Comparison of ENCODE assay signal across 26 cellular contexts in the genomic region with DNA sequence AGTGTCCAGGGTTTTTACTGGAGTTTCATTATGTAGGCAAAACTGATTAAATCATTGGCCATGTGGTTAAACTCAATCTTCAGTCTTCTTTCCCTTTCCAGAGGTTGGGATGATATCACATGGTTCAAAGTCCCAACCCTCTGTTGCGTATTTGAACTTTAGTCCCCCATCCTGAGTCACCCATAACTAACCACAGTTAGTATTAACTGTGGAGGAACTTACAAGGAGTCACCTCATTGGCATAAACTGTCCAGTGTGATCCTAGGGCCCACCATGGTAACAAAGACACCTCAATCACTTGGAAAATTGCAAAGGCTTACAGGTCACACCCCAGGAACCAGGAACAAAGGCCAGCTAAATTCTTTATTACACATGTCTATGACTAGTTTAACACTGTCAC.
"Had no signal": no experiment of that assay in that cellular context is flagged by ENCODE, and none has a peak within 500 bp of the region (broad histone marks: within the 10 kb centered on the region; RNA-seq: fewer than 3 reads in every experiment).

No MANE protein-coding gene starts in this region.

- H3K36me3 Mint-ChIP-seq: activated naive CD8-positive, alpha-beta T cell treated with anti-CD3 and anti-CD28 coated beads for 36 hours; mesothelial cell of epicardium; natural killer cell had no signal

- H3K9me3 Mint-ChIP-seq: activated naive CD8-positive, alpha-beta T cell treated with anti-CD3 and anti-CD28 coated beads for 36 hours; activated T-helper 2 cell treated with anti-CD3 and anti-CD28 coated beads, Interferon-gamma antibody, Interleukin-2, Interleukin-4, amounts not matched to agents 10 μg/mL and 5 μg/mL and 100 μg/mL, durations not matched to agents 14 hours and 24 hours and 36 hours; stimulated activated naive CD8-positive, alpha-beta T cell treated with anti-CD3 and anti-CD28 coated beads, Interleukin-15, Interleukin-2, amounts not matched to agents 100 ng/mL and 50 ng/mL, for 24 hours had no signal

- H3K4me3 Mint-ChIP-seq: activated naive CD8-positive, alpha-beta T cell treated with anti-CD3 and anti-CD28 coated beads for 36 hours; activated T-cell treated with anti-CD3 and anti-CD28 coated beads, Interleukin-2, amount 50 U/mL, for 4 hours; central memory CD8-positive, alpha-beta T cell; mesothelial cell of epicardium; natural killer cell; stimulated activated naive CD8-positive, alpha-beta T cell treated with anti-CD3 and anti-CD28 coated beads, Interleukin-15, Interleukin-2, amounts not matched to agents 100 ng/mL and 50 ng/mL, for 24 hours; WTC11 had no signal

- H3K27me3 ChIP-seq: breast epithelium, esophagus muscularis mucosa, gastrocnemius medialis, left lung, ovary, thyroid gland had no signal

- DNase-seq: activated CD4-positive, alpha-beta T cell treated with anti-CD3 and anti-CD28 coated beads, Interleukin-2, amount 50 U/mL, for 4 hours; activated CD8-positive, alpha-beta memory T cell treated with anti-CD3 and anti-CD28 coated beads for 24 hours; activated CD8-positive, alpha-beta memory T cell treated with anti-CD3 and anti-CD28 coated beads, Interleukin-2, amount 50 U/mL, for 4 hours; activated naive CD4-positive, alpha-beta T cell; activated naive CD8-positive, alpha-beta T cell treated with anti-CD3 and anti-CD28 coated beads for 36 hours; activated T-cell treated with anti-CD3 and anti-CD28 coated beads, Interleukin-2, amount 50 U/mL, for 4 hours; effector memory CD4-positive, alpha-beta T cell; gastrocnemius medialis; head of caudate nucleus; left lung; natural killer cell; ovary; psoas muscle; stimulated activated CD4-positive, alpha-beta T cell treated with anti-CD3 and anti-CD28 coated beads, Interleukin-12 subunit alpha, Interleukin-12 subunit beta, amount 100 ng/mL, for 4 hours; substantia nigra; T-helper 1 cell; thyroid gland had no signal

- H3K4me3 ChIP-seq: breast epithelium, esophagus muscularis mucosa, gastrocnemius medialis, left lung, lung, ovary, psoas muscle, thyroid gland had no signal

- ATAC-seq: activated T-cell treated with anti-CD3 and anti-CD28 coated beads, Interleukin-2, amount 50 U/mL, for 4 hours; gastrocnemius medialis; left lung; natural killer cell; psoas muscle; right cardiac atrium; WTC11 had no signal

- H3K27me3 Mint-ChIP-seq: central memory CD8-positive, alpha-beta T cell had no signal

- H3K4me1 ChIP-seq: breast epithelium, esophagus muscularis mucosa, gastrocnemius medialis, left lung, psoas muscle, thyroid gland had no signal

- H3K27ac ChIP-seq: breast epithelium, esophagus muscularis mucosa, gastrocnemius medialis, left lung, ovary, psoas muscle, thyroid gland had no signal

- H3K9me3 ChIP-seq: breast epithelium, esophagus muscularis mucosa, gastrocnemius medialis, left lung, ovary, psoas muscle, thyroid gland had no signal

- H3K4me1 Mint-ChIP-seq: activated naive CD8-positive, alpha-beta T cell treated with anti-CD3 and anti-CD28 coated beads for 36 hours; central memory CD8-positive, alpha-beta T cell; natural killer cell had no signal

- H3K36me3 ChIP-seq: breast epithelium, esophagus muscularis mucosa, gastrocnemius medialis, left lung, ovary, thyroid gland had no signal

- H3K27ac Mint-ChIP-seq: activated naive CD8-positive, alpha-beta T cell treated with anti-CD3 and anti-CD28 coated beads for 36 hours; activated T-helper 2 cell treated with anti-CD3 and anti-CD28 coated beads, Interferon-gamma antibody, Interleukin-2, Interleukin-4, amounts not matched to agents 10 μg/mL and 5 μg/mL and 100 μg/mL, durations not matched to agents 14 hours and 24 hours and 36 hours; mesothelial cell of epicardium; natural killer cell; stimulated activated naive CD8-positive, alpha-beta T cell treated with anti-CD3 and anti-CD28 coated beads, Interleukin-15, Interleukin-2, amounts not matched to agents 100 ng/mL and 50 ng/mL, for 24 hours; WTC11 had no signal
